In the genomic region with DNA sequence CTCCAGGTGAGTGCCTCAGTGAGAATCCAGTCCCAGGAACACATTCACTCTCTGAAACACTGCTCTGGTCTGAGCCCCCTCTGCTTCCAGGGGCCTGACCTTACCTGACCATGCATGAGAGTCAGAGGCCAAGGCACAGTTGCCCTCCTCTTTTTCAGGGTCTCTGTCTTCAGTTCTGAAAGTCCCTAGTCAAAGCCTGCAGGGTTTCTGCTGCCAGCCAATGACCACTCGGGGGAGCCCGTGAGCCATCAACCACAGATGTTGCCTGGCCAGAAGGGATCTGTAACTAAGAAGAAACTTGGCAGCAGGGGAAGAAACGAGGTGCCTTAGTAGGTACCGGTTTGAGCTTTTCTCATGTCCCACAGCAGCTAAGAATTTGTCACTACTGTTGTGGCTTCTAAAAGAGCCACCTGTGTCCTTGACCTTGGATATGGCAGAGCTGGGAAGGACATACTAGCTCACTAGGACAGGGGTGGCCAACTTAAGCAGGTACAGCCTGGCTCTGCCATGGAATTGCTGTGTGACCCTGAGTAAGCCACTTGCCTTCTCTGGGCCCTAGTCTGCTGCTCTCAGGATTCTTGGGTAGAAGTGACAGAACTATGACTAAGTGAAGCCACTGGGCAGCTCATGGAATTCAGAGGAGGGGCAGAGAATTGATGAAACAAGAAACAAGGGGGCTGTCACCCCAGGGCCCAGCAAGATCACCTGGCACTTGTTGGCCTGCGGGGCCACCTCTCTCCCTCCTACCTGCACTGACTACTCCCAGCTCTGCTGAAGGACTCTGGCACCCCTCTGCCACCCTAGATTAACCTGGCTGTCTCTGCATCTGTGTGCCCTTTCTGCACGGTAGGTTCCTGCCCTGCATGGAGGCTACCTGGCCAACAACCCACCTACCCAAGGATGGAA, we compare ENCODE assay signal across 8 cellular contexts.
DNase-seq lines count a peak whose midpoint lies in the region; ATAC-seq, FAIRE-seq and TF ChIP-seq lines count a peak whose summit lies in the region.

No MANE protein-coding gene starts in this region.

- H3K4me1 ChIP-seq in lower lobe of right lung, result peaks cover 4% of the 10 kb centered on the region

- H3K27me3 ChIP-seq in dorsolateral prefrontal cortex, result peaks cover 0 to 42% (median 12%) of the 10 kb centered on the region in 45 donors
- H3K27me3 ChIP-seq in lower lobe of right lung (ENCODE audit: low read depth), result peaks cover 49% of the 10 kb centered on the region

- peak; percentile 63 to 95 (median 87) for TF ChIP-seq CTCF in dorsolateral prefrontal cortex (IDR thresholded peaks at IDR 0.05 in 54 of 56, conservative IDR thresholded peaks at IDR 0.05 in 2 of 56; ENCODE audit: low read depth in 1 of 56, partially characterized antibody in 56 of 56)
- peak; percentile 79 for TF ChIP-seq CTCF in lower lobe of right lung (IDR thresholded peaks at IDR 0.05)

- intact Hi-C loops in dorsolateral prefrontal cortex (cut with DNase I) (loop anchor here (1.0 to 10.0 kb wide), 4 partner anchors 202 to 805 kb away; no protein-coding TSS in a partner anchor), lower lobe of right lung (cut with DNase I) (no loop called here)

- no peaks in the 10 kb centered on the region for H3K36me3 ChIP-seq in lower lobe of right lung

- no peaks in the 10 kb centered on the region for H3K9me3 ChIP-seq in lower lobe of right lung

- ATAC-seq in lower lobe of right lung (peak; percentile 70 to 71), GM19324 (IDR thresholded peaks at IDR 0.05; ENCODE audit: low FRiP score, unreplicated experiment) (no peak)

- no peak overlapping the region for H3K27ac ChIP-seq in dorsolateral prefrontal cortex
- H3K27ac ChIP-seq in lower lobe of right lung, result no peak overlapping the region

- DNase-seq in D341Med (ENCODE audit: low spot score) (peak; percentile 55), H54 (ENCODE audit: insufficient read length, low spot score) (peak; percentile 37), NCI-H2227 (lab: John Stamatoyannopoulos, UW; ENCODE audit: unreplicated experiment) (peak; percentile 79), dorsolateral prefrontal cortex (peak; percentile 50 to 90 (median 82)), lower lobe of right lung (peak; percentile 74)
- DNase-seq in activated CD4-positive, alpha-beta T cell treated with anti-CD3 and anti-CD28 coated beads, Interleukin-2, amount 50 U/mL, for 1 hour, result peak; percentile 60
- peak; percentile 30 to 47 (median 45) for DNase-seq in stimulated activated CD4-positive, alpha-beta T cell treated with anti-CD3 and anti-CD28 coated beads, TNF-alpha, amount 100 ng/mL, for 48 hours (ENCODE audit: low read depth in 3 of 3)

- H3K4me3 ChIP-seq in dorsolateral prefrontal cortex (no peak overlapping the region), lower lobe of right lung (no peak overlapping the region)

- no peak for TF ChIP-seq POLR2A in H54 (IDR thresholded peaks at IDR 0.05; ENCODE audit: low read depth, low read length)

- no peak for FAIRE-seq in H54 (lab: Jason Lieb, UNC)
